19 cellular contexts compared by ENCODE assay signal in the genomic region with DNA sequence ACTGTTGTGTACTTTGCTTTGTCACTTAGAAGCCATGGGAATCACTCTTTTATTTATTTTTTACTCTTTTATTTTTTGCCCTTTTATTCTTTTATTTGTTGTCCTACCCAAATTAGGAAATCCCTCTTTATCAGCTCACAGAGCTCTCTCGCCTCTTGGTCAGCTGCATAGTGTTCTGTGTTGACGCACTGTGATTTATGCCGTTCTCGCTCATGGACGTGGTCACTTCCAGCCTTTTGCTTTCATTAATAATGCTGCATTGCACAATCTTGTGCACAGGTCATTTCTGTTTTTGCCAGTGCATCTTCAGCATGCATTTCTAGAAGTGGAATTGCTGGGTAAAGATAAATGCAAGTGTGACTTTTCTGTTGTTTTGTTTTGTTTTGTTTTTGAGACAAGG.
"Had no signal": no experiment of that assay in that cellular context is flagged by ENCODE, and none has a peak within 500 bp of the region (broad histone marks: within the 10 kb centered on the region; RNA-seq: fewer than 3 reads in every experiment).

No MANE protein-coding gene starts in this region.

- H3K4me1 ChIP-seq: neural progenitor cell, thyroid gland had no signal

- H3K27me3 Mint-ChIP-seq: activated CD4-positive, alpha-beta memory T cell treated with anti-CD3 and anti-CD28 coated beads for 36 hours; activated naive CD8-positive, alpha-beta T cell treated with anti-CD3 and anti-CD28 coated beads for 36 hours; activated T-helper 17 cell treated with anti-CD3 and anti-CD28 coated beads, Interleukin-2, amount 50 U/mL, for 72 hours; memory B cell; naive thymus-derived CD4-positive, alpha-beta T cell had no signal

- H3K4me1 Mint-ChIP-seq: activated naive CD8-positive, alpha-beta T cell treated with anti-CD3 and anti-CD28 coated beads for 36 hours; activated T-helper 17 cell treated with anti-CD3 and anti-CD28 coated beads, Interleukin-2, amount 50 U/mL, for 72 hours; brain; memory B cell; neural progenitor cell had no signal

- H3K27ac ChIP-seq: hepatocyte, neural progenitor cell, SK-N-MC, thyroid gland had no signal

- H3K27ac Mint-ChIP-seq: activated CD4-positive, alpha-beta memory T cell treated with anti-CD3 and anti-CD28 coated beads for 36 hours; activated naive CD8-positive, alpha-beta T cell treated with anti-CD3 and anti-CD28 coated beads for 36 hours; activated T-helper 17 cell treated with anti-CD3 and anti-CD28 coated beads, Interleukin-2, amount 50 U/mL, for 72 hours; brain; memory B cell; neural progenitor cell had no signal

- ATAC-seq: activated T-helper 17 cell treated with anti-CD3 and anti-CD28 coated beads, Interleukin-2, amount 50 U/mL, for 72 hours; left colon; naive thymus-derived CD4-positive, alpha-beta T cell had no signal

- H3K4me3 ChIP-seq: hepatocyte, neural progenitor cell, SK-N-MC, thyroid gland had no signal

- DNase-seq: activated CD4-positive, alpha-beta memory T cell treated with anti-CD3 and anti-CD28 coated beads for 36 hours; activated naive CD4-positive, alpha-beta T cell; activated naive CD8-positive, alpha-beta T cell treated with anti-CD3 and anti-CD28 coated beads for 36 hours; activated T-cell treated with anti-CD3 and anti-CD28 coated beads for 4 hours; caudate nucleus; islet precursor cell; left colon; naive thymus-derived CD4-positive, alpha-beta T cell; stimulated activated CD4-positive, alpha-beta T cell treated with anti-CD3 and anti-CD28 coated beads, Interleukin-12 subunit alpha, Interleukin-12 subunit beta, amount 100 ng/mL, for 4 hours; stimulated activated CD4-positive, alpha-beta T cell treated with anti-CD3 and anti-CD28 coated beads, Interleukin-1b, Interleukin-23, amount 100 ng/mL, for 48 hours; stimulated activated CD8-positive, alpha-beta memory T cell treated with anti-CD3 and anti-CD28 coated beads, Interleukin-4, amount 100 ng/mL, for 48 hours; stimulated activated naive CD4-positive, alpha-beta T cell; thyroid gland had no signal

- H3K9me3 ChIP-seq: thyroid gland had no signal

- H3K4me3 Mint-ChIP-seq: activated CD4-positive, alpha-beta memory T cell treated with anti-CD3 and anti-CD28 coated beads for 36 hours; activated naive CD8-positive, alpha-beta T cell treated with anti-CD3 and anti-CD28 coated beads for 36 hours; activated T-helper 17 cell treated with anti-CD3 and anti-CD28 coated beads, Interleukin-2, amount 50 U/mL, for 72 hours; brain; memory B cell; naive thymus-derived CD4-positive, alpha-beta T cell; neural progenitor cell had no signal

- H3K9me3 Mint-ChIP-seq: activated CD4-positive, alpha-beta memory T cell treated with anti-CD3 and anti-CD28 coated beads for 36 hours; activated naive CD8-positive, alpha-beta T cell treated with anti-CD3 and anti-CD28 coated beads for 36 hours; activated T-helper 17 cell treated with anti-CD3 and anti-CD28 coated beads, Interleukin-2, amount 50 U/mL, for 72 hours; brain; memory B cell; naive thymus-derived CD4-positive, alpha-beta T cell; neural progenitor cell had no signal

- H3K27me3 ChIP-seq: hepatocyte, neural progenitor cell, thyroid gland had no signal

- H3K9ac ChIP-seq: neural progenitor cell had no signal
